Comparison of ENCODE assay signal across 1 cellular context in genomic region chr16:23682181-23682580, GRCh38.
A peak's percentile ranks its signal among the peaks of the same experiment; 100 is the strongest.
TF ChIP-seq lines count a peak whose summit lies in the region.

No MANE protein-coding gene starts in this region.

TF ChIP-seq in HepG2, 621 proteins besides CTCF, POLR2A, EP300 and RAD21:
- TF ChIP-seq CEBPG (CRISPR knock-in tag; IDR thresholded peaks at IDR 0.05), result 0 out of 2 replicates have a peak, but pooled peaks have one; percentile 5
- TF ChIP-seq GABPB1 (CRISPR knock-in tag; IDR thresholded peaks at IDR 0.05), result no peak
- TF ChIP-seq ZNF101 (CRISPR knock-in tag; IDR thresholded peaks at IDR 0.05; ENCODE audit: borderline replicate concordance, low read depth), result no peak
- no peak for TF ChIP-seq KDM6A (CRISPR knock-in tag; IDR thresholded peaks at IDR 0.05; ENCODE audit: low read depth)
- TF ChIP-seq ZNF629 (CRISPR knock-in tag; conservative IDR thresholded peaks at IDR 0.05), result no peak
